21 cellular contexts compared by ENCODE assay signal in the genomic region with DNA sequence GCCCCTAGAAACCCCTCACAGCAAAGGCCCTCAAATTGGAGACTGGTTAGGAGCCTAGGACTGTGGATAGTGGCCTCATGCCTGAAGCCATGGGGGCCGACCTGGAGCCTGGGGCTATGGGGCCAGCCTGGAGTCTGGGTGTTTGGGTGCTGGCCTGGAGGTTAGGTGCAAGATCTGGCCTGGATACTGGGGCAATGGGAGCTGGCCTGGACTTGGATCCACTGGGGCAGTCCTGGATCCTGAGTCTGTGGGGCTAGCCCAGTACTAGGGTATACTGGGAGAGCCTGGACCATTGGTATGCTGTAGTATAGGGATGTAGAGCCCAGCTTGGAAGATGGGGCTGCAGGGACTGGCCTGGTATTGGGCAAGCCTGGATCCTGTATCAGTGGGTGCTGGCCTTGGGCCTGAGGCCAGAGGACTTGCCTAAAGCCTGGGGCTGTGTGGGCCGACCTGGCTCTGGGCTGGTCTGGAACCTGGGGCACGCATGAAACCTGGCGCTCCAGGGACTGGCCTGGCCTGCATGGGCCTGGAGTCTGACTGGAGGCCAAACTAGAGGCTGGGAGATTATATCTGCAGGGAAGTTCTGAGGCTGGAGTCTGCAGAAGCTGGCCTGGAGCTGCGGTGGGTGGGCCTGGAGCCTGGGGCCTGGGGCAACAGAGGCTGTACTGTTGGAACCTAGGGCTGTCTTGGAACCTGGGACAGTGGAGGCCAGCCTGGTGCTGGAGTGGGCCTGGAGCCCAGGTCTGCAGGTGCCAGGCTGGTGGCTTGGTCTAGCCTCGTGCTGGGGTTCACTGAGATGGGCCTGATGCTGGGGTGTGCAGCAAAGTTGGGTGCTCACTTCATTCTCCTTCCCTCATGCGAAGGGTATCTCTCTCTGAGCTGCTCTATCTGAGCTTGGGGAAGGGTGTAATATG. TPM values are rescaled to one million over a fixed set of nuclear protein-coding genes. Genes with fewer than 3 reads are reported as not detected.
A peak's percentile ranks its signal among the peaks of the same experiment; 100 is the strongest.
DNase-seq lines count a peak whose midpoint lies in the region; ATAC-seq, FAIRE-seq and TF ChIP-seq lines count a peak whose summit lies in the region.
"Had no signal": no experiment of that assay in that cellular context is flagged by ENCODE, and none has a peak within 500 bp of the region (broad histone marks: within the 10 kb centered on the region; RNA-seq: fewer than 3 reads in every experiment).

No MANE protein-coding gene starts in this region.

- in situ Hi-C loops in K562 (cut with MboI): no loop called here

- BruUV-seq in K562 (replicated peaks; lab: Mats Ljungman, UMichigan): no TSS peak

- peak; percentile 42 for ATAC-seq in activated CD8-positive, alpha-beta memory T cell treated with anti-CD3 and anti-CD28 coated beads, Interleukin-2, amount 10 ng/mL, durations not matched to agents 7 days and 5 days
- ATAC-seq in K562: peak; percentile 27
- peak; percentile 48 for ATAC-seq in stimulated activated naive CD8-positive, alpha-beta T cell treated with anti-CD3 and anti-CD28 coated beads, Interleukin-15, amount 100 ng/mL, for 72 hours
- ATAC-seq: HCT116 had no signal

- intact Hi-C loops in K562 (cut with micrococcal nuclease): no loop called here

- no peak overlapping the region for H3K4me3 ChIP-seq in K562
- H3K4me3 ChIP-seq in H7 (ENCODE audit: insufficient read depth, low read depth, low read length): no peak overlapping the region
- H3K4me3 ChIP-seq in coronary artery: no peak overlapping the region

- no peak overlapping the region for H3K4me3 Mint-ChIP-seq in activated CD8-positive, alpha-beta memory T cell treated with anti-CD3 and anti-CD28 coated beads, Interleukin-2, amount 10 ng/mL, durations not matched to agents 7 days and 5 days
- no peak overlapping the region for H3K4me3 Mint-ChIP-seq in nephron progenitor cell
- H3K4me3 Mint-ChIP-seq in stimulated activated naive CD8-positive, alpha-beta T cell treated with anti-CD3 and anti-CD28 coated beads, Interleukin-15, amount 100 ng/mL, for 72 hours: no peak overlapping the region
- H3K4me3 Mint-ChIP-seq: CD14-positive monocyte had no signal

- TF ChIP-seq RAD21 in K562 (CRISPR knock-in tag; conservative IDR thresholded peaks at IDR 0.05 in 1 of 2, IDR thresholded peaks at IDR 0.05 in 1 of 2): no peak

- no peaks in the 10 kb centered on the region for H3K79me2 ChIP-seq in K562 (ENCODE audit: control insufficient read depth, insufficient read depth, low read length)

- H3K4me1 ChIP-seq in K562 (replicated peaks in 1 of 2; ENCODE audit: control insufficient read depth in 2 of 2, insufficient read depth in 2 of 2, low read length in 2 of 2): peaks cover 0 to 6% of the 10 kb centered on the region in 2 experiments; a peak in 1 of 5 replicates

- H3K36me3 ChIP-seq in K562 (ENCODE audit: control insufficient read depth, insufficient read depth, low read length): no peaks in the 10 kb centered on the region
- H3K36me3 ChIP-seq in H7 (replicated peaks; ENCODE audit: control insufficient read depth, insufficient read depth, low read length): no peaks in the 10 kb centered on the region

- TF ChIP-seq POLR2A in K562 (conservative IDR thresholded peaks at IDR 0.05): no peak

- WGBS in K562 (ENCODE audit: insufficient coverage, low coverage, missing lambda C conversion rate): 47% methylated on average over 7 of the region's 7 CpGs

- H3K27ac ChIP-seq in K562 (ENCODE audit: extremely low read depth, low read depth, low read length) (no peak overlapping the region), coronary artery (no peak overlapping the region)
- H3K27ac ChIP-seq: 22Rv1 had no signal

- no peaks in the 10 kb centered on the region for H4K20me1 ChIP-seq in K562 (replicated peaks; ENCODE audit: control insufficient read depth, insufficient read depth, low read length)

- H3K4me2 ChIP-seq in K562 (ENCODE audit: insufficient read depth, low read length): no peak overlapping the region

- no peaks in the 10 kb centered on the region for H3K4me1 Mint-ChIP-seq in activated CD8-positive, alpha-beta memory T cell treated with anti-CD3 and anti-CD28 coated beads, Interleukin-2, amount 10 ng/mL, durations not matched to agents 7 days and 5 days
- no peaks in the 10 kb centered on the region for H3K4me1 Mint-ChIP-seq in nephron progenitor cell
- no peaks in the 10 kb centered on the region for H3K4me1 Mint-ChIP-seq in stimulated activated naive CD8-positive, alpha-beta T cell treated with anti-CD3 and anti-CD28 coated beads, Interleukin-15, amount 100 ng/mL, for 72 hours

- no peak overlapping the region for H2AFZ ChIP-seq in K562 (ENCODE audit: low read depth, low read length)

- H3K9me1 ChIP-seq in K562 (ENCODE audit: control insufficient read depth, insufficient read depth, low read length): no peaks in the 10 kb centered on the region

- POLR2A ChIA-PET in K562 (lab: Yijun Ruan, JAX): interaction anchor here (1.6 kb wide), 1 partner anchor 12 kb away, joined by 4 read pairs; no protein-coding TSS in a partner anchor

- CTCF ChIA-PET in activated CD8-positive, alpha-beta memory T cell treated with anti-CD3 and anti-CD28 coated beads, Interleukin-2, amount 10 ng/mL, durations not matched to agents 7 days and 5 days (lab: Charles Lee): no interaction called here
- CTCF ChIA-PET in K562 (lab: Yijun Ruan, JAX; ENCODE audit: low intra/inter-chr PET ratio): no interaction called here

- H3K9me3 ChIP-seq in K562 (replicated peaks; ENCODE audit: control insufficient read depth, insufficient read depth, low read depth, low read length): no peaks in the 10 kb centered on the region

- TF ChIP-seq CTCF in K562 (IDR thresholded peaks at IDR 0.05 in 2 of 3, conservative IDR thresholded peaks at IDR 0.05 in 1 of 3; ENCODE audit: insufficient read depth in 2 of 3, low read depth in 1 of 3, low read length in 3 of 3) (no peak), nephron progenitor cell (IDR thresholded peaks at IDR 0.05) (no peak), coronary artery (IDR thresholded peaks at IDR 0.05) (no peak)

- no peak overlapping the region for H3K27ac Mint-ChIP-seq in activated CD8-positive, alpha-beta memory T cell treated with anti-CD3 and anti-CD28 coated beads, Interleukin-2, amount 10 ng/mL, durations not matched to agents 7 days and 5 days
- H3K27ac Mint-ChIP-seq in nephron progenitor cell: peak overlapping the region; percentile 44
- H3K27ac Mint-ChIP-seq in stimulated activated naive CD8-positive, alpha-beta T cell treated with anti-CD3 and anti-CD28 coated beads, Interleukin-15, amount 100 ng/mL, for 72 hours: no peak overlapping the region

- no peaks in the 10 kb centered on the region for H3K9me3 Mint-ChIP-seq in activated CD8-positive, alpha-beta memory T cell treated with anti-CD3 and anti-CD28 coated beads, Interleukin-2, amount 10 ng/mL, durations not matched to agents 7 days and 5 days (ENCODE audit: low read depth)
- no peaks in the 10 kb centered on the region for H3K9me3 Mint-ChIP-seq in nephron progenitor cell
- H3K9me3 Mint-ChIP-seq in stimulated activated naive CD8-positive, alpha-beta T cell treated with anti-CD3 and anti-CD28 coated beads, Interleukin-15, amount 100 ng/mL, for 72 hours: no peaks in the 10 kb centered on the region

- H3K27me3 Mint-ChIP-seq in activated CD8-positive, alpha-beta memory T cell treated with anti-CD3 and anti-CD28 coated beads, Interleukin-2, amount 10 ng/mL, durations not matched to agents 7 days and 5 days: no peaks in the 10 kb centered on the region
- peaks cover 6% of the 10 kb centered on the region for H3K27me3 Mint-ChIP-seq in nephron progenitor cell (ENCODE audit: low read depth, poor library complexity)
- no peaks in the 10 kb centered on the region for H3K27me3 Mint-ChIP-seq in stimulated activated naive CD8-positive, alpha-beta T cell treated with anti-CD3 and anti-CD28 coated beads, Interleukin-15, amount 100 ng/mL, for 72 hours

- no peaks in the 10 kb centered on the region for H3K27me3 ChIP-seq in K562 (ENCODE audit: control insufficient read depth in 2 of 2, insufficient read depth in 2 of 2, low read length in 2 of 2)
- H3K27me3 ChIP-seq in H7 (ENCODE audit: control insufficient read depth, insufficient read depth, low read length): no peaks in the 10 kb centered on the region

- no peaks in the 10 kb centered on the region for H3K36me3 Mint-ChIP-seq in activated CD8-positive, alpha-beta memory T cell treated with anti-CD3 and anti-CD28 coated beads, Interleukin-2, amount 10 ng/mL, durations not matched to agents 7 days and 5 days
- H3K36me3 Mint-ChIP-seq in nephron progenitor cell (ENCODE audit: low read depth): no peaks in the 10 kb centered on the region
- H3K36me3 Mint-ChIP-seq: CD14-positive monocyte had no signal

- TF ChIP-seq EP300 in K562 (IDR thresholded peaks at IDR 0.05; ENCODE audit: low read length): no peak

- no peak for FAIRE-seq in K562 (lab: Jason Lieb, UNC)

- DNase-seq in activated CD8-positive, alpha-beta memory T cell treated with anti-CD3 and anti-CD28 coated beads, Interleukin-2, amount 10 ng/mL, durations not matched to agents 7 days and 5 days: no peak
- no peak for DNase-seq in activated CD8-positive, alpha-beta memory T cell treated with anti-CD3 and anti-CD28 coated beads, Interleukin-2, amount 50 U/mL, for 48 hours
- DNase-seq in K562 (ENCODE audit: extremely low read depth in 1 of 4, low spot score in 3 of 4) (no peak), nephron progenitor cell (no peak), H7 (no peak), LoVo (ENCODE audit: low spot score) (no peak), coronary artery (ENCODE audit: low spot score) (no peak)
- DNase-seq in stimulated activated naive CD8-positive, alpha-beta T cell treated with anti-CD3 and anti-CD28 coated beads, Interleukin-15, amount 100 ng/mL, for 72 hours: no peak
- DNase-seq: AML-193, DMS79 treated with DMSO at 0.1 percent for 48 hours, KBM-7, MV-4-11, NCI-H1417, NCI-H187, NCI-H2107, NCI-H510A, NCI-H748 treated with DMSO at 0.1 percent for 48 hours, SHP77 treated with DMSO at 0.1 percent for 48 hours had no signal

- peak overlapping the region in 1 of 2 experiments; percentile 61; a peak in 1 of 4 replicates for H3K9ac ChIP-seq in K562 (ENCODE audit: insufficient read depth in 1 of 2, low read depth in 2 of 2, low read length in 2 of 2)

RNA-seq across cellular contexts. Expression of gene DENND1B, which starts 12.6 kb away (rescaled TPM):
- total RNA-seq in activated CD8-positive, alpha-beta memory T cell treated with anti-CD3 and anti-CD28 coated beads, Interleukin-2, amount 10 ng/mL, durations not matched to agents 7 days and 5 days: 10 to 100 TPM; 29.5 to 30.3 TPM
- total RNA-seq in K562 (2011; cell fraction: chromatin; rRNA removed; ENCODE audit: low replicate concordance): 36.5 and 51.3 TPM in 2 replicates
- total RNA-seq in K562 (2011; cell fraction: nucleolus; rRNA removed): 9.0 and 13.6 TPM in 2 replicates
- total RNA-seq in K562 (2011; cell fraction: nucleoplasm; rRNA removed): 24.3 and 35.3 TPM in 2 replicates
- 4.7 and 6.0 TPM in 2 replicates for total RNA-seq in K562 (2014; rRNA removed)
- 10.7 and 13.0 TPM in 2 replicates for total RNA-seq in K562 (2014; rRNA removed; fragmentation: Illumina TruSeq; extraction: Trizol)
- total RNA-seq in K562 (2015; rRNA removed; fragmentation: Illumina TruSeq; extraction: Trizol): 10.6 and 12.1 TPM in 2 replicates
- 9.1 and 9.3 TPM in 2 replicates for total RNA-seq in K562 (2021)
- polyA plus RNA-seq in K562 (2011; rRNA removed): 9.3 and 10.3 TPM in 2 replicates
- polyA plus RNA-seq in K562 (2011; cell fraction: cytosol; rRNA removed): 2.1 and 3.7 TPM in 2 replicates
- 10.5 and 19.6 TPM in 2 replicates for polyA plus RNA-seq in K562 (2011; cell fraction: nucleus; rRNA removed)
- 4.0 and 4.9 TPM in 2 replicates for polyA plus RNA-seq in K562 (2012)
- polyA plus RNA-seq in K562 (2014; fragmentation: Illumina TruSeq; extraction: Trizol): 7.1 and 7.5 TPM in 2 replicates
- polyA plus RNA-seq in K562 (2014; fragmentation: Nextera tagmentation; extraction: Ambion mirVana): 1 to 10 TPM; 2.1 to 3.3 TPM
- polyA plus RNA-seq in K562 (2014; rRNA removed): 2.9 TPM in 2 replicates
- 34.2 and 47.7 TPM in 2 replicates for polyA minus RNA-seq in K562 (2011; rRNA and poly(A)+ RNA removed)
- polyA minus RNA-seq in K562 (2011; cell fraction: cytosol; rRNA and poly(A)+ RNA removed): 5.2 and 7.3 TPM in 2 replicates
- 30.2 and 68.3 TPM in 2 replicates for polyA minus RNA-seq in K562 (2011; cell fraction: nucleus; rRNA and poly(A)+ RNA removed)
- total RNA-seq in H7 (2014; rRNA removed; shearing (Covaris generic)): 2.9 and 3.1 TPM in 2 replicates
